In genomic region chr3:116051040-116051439, GRCh38 we compare ENCODE assay signal across 18 cellular contexts.
A peak's percentile ranks its signal among the peaks of the same experiment; 100 is the strongest.
DNase-seq lines count a peak whose midpoint lies in the region; ATAC-seq lines count a peak whose summit lies in the region.
"Had no signal": no experiment of that assay in that cellular context is flagged by ENCODE, and none has a peak within 500 bp of the region (broad histone marks: within the 10 kb centered on the region; RNA-seq: fewer than 3 reads in every experiment).

No MANE protein-coding gene starts in this region.

- POLR2A ChIA-PET in naive thymus-derived CD8-positive, alpha-beta T cell (lab: Charles Lee) = no interaction called here

- no peak overlapping the region for H3K27ac Mint-ChIP-seq in naive thymus-derived CD8-positive, alpha-beta T cell
- H3K27ac Mint-ChIP-seq: activated CD8-positive, alpha-beta T cell treated with anti-CD3 and anti-CD28 coated beads for 36 hours had no signal

- H3K4me1 Mint-ChIP-seq in naive thymus-derived CD8-positive, alpha-beta T cell = no peaks in the 10 kb centered on the region
- H3K4me1 Mint-ChIP-seq: naive B cell had no signal

- H3K36me3 Mint-ChIP-seq in naive thymus-derived CD8-positive, alpha-beta T cell = no peaks in the 10 kb centered on the region
- H3K36me3 Mint-ChIP-seq: naive B cell had no signal

- peaks cover 0 to 9% (median 0%) of the 10 kb centered on the region in 9 donors for H3K9me3 Mint-ChIP-seq in naive thymus-derived CD8-positive, alpha-beta T cell
- H3K9me3 Mint-ChIP-seq: activated CD8-positive, alpha-beta T cell treated with anti-CD3 and anti-CD28 coated beads for 36 hours had no signal

- peak; percentile 63 for ATAC-seq in GM18519 (IDR thresholded peaks at IDR 0.05; ENCODE audit: low FRiP score, unreplicated experiment)
- ATAC-seq in GM21528 (IDR thresholded peaks at IDR 0.05; ENCODE audit: low FRiP score, unreplicated experiment) = peak; percentile 60
- ATAC-seq in HG03342 (IDR thresholded peaks at IDR 0.05; ENCODE audit: unreplicated experiment) = peak; percentile 75
- ATAC-seq in naive thymus-derived CD8-positive, alpha-beta T cell = no peak
- ATAC-seq: activated CD8-positive, alpha-beta T cell treated with anti-CD3 and anti-CD28 coated beads for 36 hours; body of pancreas; gastroesophageal sphincter had no signal

- DNase-seq in globus pallidus (ENCODE audit: low spot score) = peak; percentile 11
- no peak for DNase-seq in DMS79 (lab: John Stamatoyannopoulos, UW)
- no peak for DNase-seq in naive thymus-derived CD8-positive, alpha-beta T cell
- DNase-seq in UCSD-AML1 (lab: John Stamatoyannopoulos, UW; ENCODE audit: unreplicated experiment) = no peak
- no peak for DNase-seq in OCI-M2 (lab: John Stamatoyannopoulos, UW; ENCODE audit: unreplicated experiment)
- DNase-seq: activated CD8-positive, alpha-beta T cell treated with anti-CD3 and anti-CD28 coated beads for 36 hours; activated effector memory CD4-positive, alpha-beta T cell treated with Interleukin-2 at 50 U/mL for 16 hours; body of pancreas; effector memory CD4-positive, alpha-beta T cell; kidney glomerular epithelial cell; naive B cell; NCI-H2029; NCI-H748 treated with DMSO at 0.1 percent for 48 hours; stimulated activated CD4-positive, alpha-beta T cell treated with anti-CD3 and anti-CD28 coated beads, Interleukin-4, amount 100 ng/mL, for 1 hour had no signal

- no peak overlapping the region for H3K4me3 Mint-ChIP-seq in naive thymus-derived CD8-positive, alpha-beta T cell
- H3K4me3 Mint-ChIP-seq: activated CD8-positive, alpha-beta T cell treated with anti-CD3 and anti-CD28 coated beads for 36 hours had no signal

- H3K27me3 Mint-ChIP-seq in naive thymus-derived CD8-positive, alpha-beta T cell = peaks cover 0 to 7% (median 0%) of the 10 kb centered on the region in 5 donors
- H3K27me3 Mint-ChIP-seq: activated CD8-positive, alpha-beta T cell treated with anti-CD3 and anti-CD28 coated beads for 36 hours; naive B cell had no signal

Comparison
In these comparisons a context has a peak if more than half of its experiments do, and no peak if none do; other contexts are left out.
1. ATAC-seq: peak in GM18519 (single experiment), GM21528 (single experiment) and HG03342 (single experiment); none in naive thymus-derived CD8-positive, alpha-beta T cell (0 of 2).